19 cellular contexts compared by ENCODE assay signal in genomic region chr7:21192662-21193061, GRCh38.
A peak's percentile ranks its signal among the peaks of the same experiment; 100 is the strongest.
DNase-seq lines count a peak whose midpoint lies in the region; ATAC-seq and TF ChIP-seq lines count a peak whose summit lies in the region.
"Had no signal": no experiment of that assay in that cellular context is flagged by ENCODE, and none has a peak within 500 bp of the region (broad histone marks: within the 10 kb centered on the region; RNA-seq: fewer than 3 reads in every experiment).

No MANE protein-coding gene starts in this region.

- H3K4me1 ChIP-seq in breast epithelium, result no peaks in the 10 kb centered on the region
- no peaks in the 10 kb centered on the region for H3K4me1 ChIP-seq in mammary epithelial cell (ENCODE audit: insufficient read depth, low read length)
- H3K4me1 ChIP-seq: Peyer's patch, SJCRH30 had no signal

- dilution Hi-C loops in mammary epithelial cell (cut with HindIII; ENCODE audit: low sequenced_read_pairs), result no loop called here

- BruUV-seq in MCF 10A (replicated peaks; lab: Mats Ljungman, UMichigan) (no TSS peak), mammary epithelial cell (replicated peaks; lab: Mats Ljungman, UMichigan) (no TSS peak)

- H3K36me3 ChIP-seq in breast epithelium, result no peaks in the 10 kb centered on the region
- H3K36me3 ChIP-seq in mammary epithelial cell (ENCODE audit: insufficient read depth, low read length), result no peaks in the 10 kb centered on the region
- H3K36me3 ChIP-seq: Peyer's patch, SJCRH30 had no signal

- DNase-seq in MCF 10A (ENCODE audit: unreplicated experiment) (peak; percentile 82), breast epithelium (ENCODE audit: low spot score in 2 of 2) (no peak), mammary epithelial cell (peak; percentile 39), left colon (no peak), hepatic stellate cell (ENCODE audit: low spot score) (no peak), EL (no peak), NCI-H345 (lab: John Stamatoyannopoulos, UW) (no peak)
- DNase-seq: 8988T; GOT3; HCEC 1CT; NCI-H187; NCI-H510A; NK-92 treated with Interleukin-12 subunit alpha and Interleukin-12 subunit beta, amount 100 ng/mL, for 24 hours; Peyer's patch; SJCRH30; T-helper 1 cell had no signal

- TF ChIP-seq CTCF in MCF 10A (IDR thresholded peaks at IDR 0.05; ENCODE audit: unreplicated experiment), result no peak
- no peak for TF ChIP-seq CTCF in breast epithelium (IDR thresholded peaks at IDR 0.05)
- no peak for TF ChIP-seq CTCF in mammary epithelial cell (conservative IDR thresholded peaks at IDR 0.05 in 1 of 2, IDR thresholded peaks at IDR 0.05 in 1 of 2; ENCODE audit: extremely low read depth in 1 of 2, insufficient read depth in 1 of 2, low read depth in 1 of 2, low read length in 2 of 2)

- CTCF ChIA-PET in MCF 10A (lab: Yijun Ruan, JAX), result interaction anchor here (0.7 to 1.5 kb wide), 5 partner anchors 43 to 572 kb away, joined by 3 to 4 read pairs (median 3); no protein-coding TSS in a partner anchor
- CTCF ChIA-PET in mammary epithelial cell (lab: Charles Lee; ENCODE audit: low non-redundant PET), result no interaction called here

- peaks cover 7% of the 10 kb centered on the region for H3K9me3 Mint-ChIP-seq in MCF 10A (ENCODE audit: unreplicated experiment)

- H4K20me1 ChIP-seq in mammary epithelial cell (ENCODE audit: insufficient read depth, low read length), result no peaks in the 10 kb centered on the region

- peaks cover 22% of the 10 kb centered on the region for H3K27me3 Mint-ChIP-seq in MCF 10A (ENCODE audit: insufficient read depth, unreplicated experiment)

- peak overlapping the region; percentile 24 for H2AFZ ChIP-seq in mammary epithelial cell (ENCODE audit: low read depth, low read length)

- no peaks in the 10 kb centered on the region for H3K79me2 ChIP-seq in mammary epithelial cell (ENCODE audit: insufficient read depth, low read length)

- H3K9ac ChIP-seq in mammary epithelial cell (ENCODE audit: insufficient read depth, low read length), result no peak overlapping the region
- H3K9ac ChIP-seq: KMS-11 had no signal

- H3K4me1 Mint-ChIP-seq in MCF 10A (ENCODE audit: insufficient read depth, unreplicated experiment), result peaks cover 13% of the 10 kb centered on the region
- H3K4me1 Mint-ChIP-seq: CD14-positive monocyte had no signal

- H3K27ac ChIP-seq in breast epithelium (no peak overlapping the region), mammary epithelial cell (ENCODE audit: insufficient read depth, low read depth, low read length) (no peak overlapping the region)
- H3K27ac ChIP-seq: KMS-11, Peyer's patch, SJCRH30 had no signal

- in situ Hi-C loops in mammary epithelial cell (cut with MboI; ENCODE audit: low sequenced_read_pairs in 2 of 2), result no loop called here

- ATAC-seq in left colon (peak; percentile 56), HG03039 (IDR thresholded peaks at IDR 0.05; ENCODE audit: unreplicated experiment) (no peak)

- H3K4me3 ChIP-seq in breast epithelium (no peak overlapping the region), mammary epithelial cell (replicated peaks in 1 of 3; ENCODE audit: insufficient read depth in 1 of 3, low read depth in 2 of 3, low read length in 3 of 3) (no peak overlapping the region)
- H3K4me3 ChIP-seq: Peyer's patch, SJCRH30 had no signal

- intact Hi-C loops in MCF 10A (cut with micrococcal nuclease), result no loop called here
- intact Hi-C loops in breast epithelium (cut with DNase I; ENCODE audit: low total_unique reads), result no loop called here
- intact Hi-C loops in mammary epithelial cell (cut with micrococcal nuclease), result no loop called here
- intact Hi-C loops in left colon (cut with DNase I, micrococcal nuclease), result no loop called here

- H3K4me2 ChIP-seq in mammary epithelial cell (ENCODE audit: insufficient read depth, low read depth, low read length), result no peak overlapping the region
- H3K4me2 ChIP-seq: KMS-11 had no signal

- H3K27me3 ChIP-seq in breast epithelium (peaks cover 0 to 7% of the 10 kb centered on the region in 2 donors), mammary epithelial cell (ENCODE audit: insufficient read depth, low read length) (no peaks in the 10 kb centered on the region)
- H3K27me3 ChIP-seq: Peyer's patch, SJCRH30 had no signal

- 42% methylated on average over 2 of the region's 2 CpGs for WGBS in mammary epithelial cell (ENCODE audit: low coverage, missing lambda C conversion rate)

- no peak overlapping the region for H3K27ac Mint-ChIP-seq in MCF 10A (ENCODE audit: low read depth, unreplicated experiment)
- H3K27ac Mint-ChIP-seq: CD14-positive monocyte had no signal

- POLR2A ChIA-PET in MCF 10A (lab: Yijun Ruan, JAX), result no interaction called here

- no peak overlapping the region for H3K4me3 Mint-ChIP-seq in MCF 10A (ENCODE audit: unreplicated experiment)
- H3K4me3 Mint-ChIP-seq: CD14-positive monocyte had no signal

- H3K36me3 Mint-ChIP-seq in MCF 10A (ENCODE audit: insufficient read depth, unreplicated experiment), result no peaks in the 10 kb centered on the region
- H3K36me3 Mint-ChIP-seq: CD14-positive monocyte had no signal

- no peak for TF ChIP-seq POLR2A in breast epithelium (IDR thresholded peaks at IDR 0.05)

- H3K9me3 ChIP-seq in breast epithelium (no peaks in the 10 kb centered on the region), mammary epithelial cell (replicated peaks; ENCODE audit: insufficient read depth, low read length) (no peaks in the 10 kb centered on the region)
- H3K9me3 ChIP-seq: Peyer's patch, SJCRH30 had no signal

Comparison
In these comparisons a context has a peak if more than half of its experiments do, and no peak if none do; other contexts are left out.
1. DNase-seq: peak in MCF 10A (single experiment) and mammary epithelial cell (single experiment); none in breast epithelium (0 of 2), left colon (0 of 2), hepatic stellate cell (single experiment), EL (single experiment) and NCI-H345 (single experiment).